Comparison of ENCODE assay signal across 8 cellular contexts in genomic region chr19:50415661-50416033, GRCh38. TPM values are rescaled to one million over a fixed set of nuclear protein-coding genes. Genes with fewer than 3 reads are reported as not detected.
A peak's percentile ranks its signal among the peaks of the same experiment; 100 is the strongest.
DNase-seq lines count a peak whose midpoint lies in the region; ATAC-seq and TF ChIP-seq lines count a peak whose summit lies in the region.

No MANE protein-coding gene starts in this region.

- WGBS in lung, 2 donors: 42 to 72% methylated on average over 15 to 22 of the region's 22 CpGs
- 76 to 97% methylated on average over 10 to 20 of the region's 22 CpGs for WGBS in tibial nerve, 2 donors

- H3K9me3 ChIP-seq in lung (ENCODE audit: control insufficient read depth in 2 of 2, insufficient read depth in 1 of 2, low read length in 1 of 2): no peaks in the 10 kb centered on the region
- no peaks in the 10 kb centered on the region for H3K9me3 ChIP-seq in tibial nerve

- H3K36me3 ChIP-seq in lung (ENCODE audit: control insufficient read depth in 2 of 2, insufficient read depth in 2 of 2, low read length in 2 of 2) (peaks cover 0 to 9% of the 10 kb centered on the region in 2 donors), tibial nerve (peaks cover 0 to 17% (median 0%) of the 10 kb centered on the region in 3 donors)

- no peak for TF ChIP-seq CTCF in lung (IDR thresholded peaks at IDR 0.05; ENCODE audit: control extremely low read depth, extremely low read depth)
- no peak for TF ChIP-seq CTCF in tibial nerve (IDR thresholded peaks at IDR 0.05)

- ATAC-seq in GM18868 (IDR thresholded peaks at IDR 0.05; ENCODE audit: unreplicated experiment): peak; percentile 49
- ATAC-seq in HG02642 (IDR thresholded peaks at IDR 0.05; ENCODE audit: poor library complexity, unreplicated experiment): peak; percentile 40
- ATAC-seq in lung (ENCODE audit: insufficient read depth, low FRiP score): peak; percentile 41

- TF ChIP-seq EP300 in tibial nerve (IDR thresholded peaks at IDR 0.05): no peak

- no peak overlapping the region for H3K4me3 ChIP-seq in lung
- H3K4me3 ChIP-seq in tibial nerve: no peak overlapping the region

- H3K27ac ChIP-seq in lung (ENCODE audit: low read depth in 1 of 2, low read length in 1 of 2) (no peak overlapping the region), tibial nerve (peak overlapping the region in 1 of 4 donors; percentile 69)

- H3K27me3 ChIP-seq in lung (ENCODE audit: control insufficient read depth, insufficient read depth) (no peaks in the 10 kb centered on the region), tibial nerve (peaks cover 0 to 38% of the 10 kb centered on the region in 2 donors)

- H3K4me1 ChIP-seq in lung (ENCODE audit: control insufficient read depth in 2 of 2, insufficient read depth in 2 of 2, low read length in 2 of 2) (no peaks in the 10 kb centered on the region), tibial nerve (peaks cover 0 to 48% (median 7%) of the 10 kb centered on the region in 4 donors)

- DNase-seq in NOMO-1 treated with DMSO at 0.1 percent for 48 hours (lab: John Stamatoyannopoulos, UW; ENCODE audit: unreplicated experiment) (peak; percentile 87), lung (ENCODE audit: low spot score) (no peak), tibial nerve (ENCODE audit: low spot score in 2 of 2) (no peak), A172 (ENCODE audit: low spot score) (no peak), cerebellar nuclear complex (lab: John Stamatoyannopoulos, UW) (no peak), KG1 (lab: John Stamatoyannopoulos, UW) (no peak)

- TF ChIP-seq POLR2A in tibial nerve (IDR thresholded peaks at IDR 0.05): no peak

RNA-seq across cellular contexts. Expression of gene SPIB, which starts 3.1 kb away (rescaled TPM):
- total RNA-seq in lung (10 to 100 TPM in 1 of 2 donors, under 1 TPM in 1; 0.31 to 10.5 TPM), tibial nerve (1 to 10 TPM in 1 of 4 donors, under 1 TPM in 2, not detected in 1; 0.66 to 3.5 (median 0.90) TPM)
- under 1 TPM; 0.22 to 0.98 TPM for polyA plus RNA-seq in lung
- total RNA-seq in A172 (2014; rRNA removed; shearing (Covaris generic)): 0.07 and 0.14 TPM in 2 replicates

RNA-seq across cellular contexts. Expression of gene MYBPC2, which starts 17.0 kb away (rescaled TPM):
- under 1 TPM; 0.21 to 0.91 TPM for total RNA-seq in lung
- under 1 TPM; 0.04 to 0.55 TPM for polyA plus RNA-seq in lung
- under 1 TPM in 1 of 4 donors, not detected in 3; 0.21 TPM for total RNA-seq in tibial nerve
- total RNA-seq in A172 (2014; rRNA removed; shearing (Covaris generic)): not detected in 2 replicates

RNA-seq across cellular contexts. Expression of gene POLD1, which starts 31.5 kb away (rescaled TPM):
- total RNA-seq in lung: 10 to 100 TPM; 20.2 to 49.3 TPM
- polyA plus RNA-seq in lung: 10 to 100 TPM; 28.7 to 55.1 TPM
- 10 to 100 TPM; 10.8 to 28.2 (median 15.5) TPM for total RNA-seq in tibial nerve
- 57.5 and 79.9 TPM in 2 replicates for total RNA-seq in A172 (2014; rRNA removed; shearing (Covaris generic))

RNA-seq across cellular contexts. Expression of gene NR1H2, which starts 39.4 kb away (rescaled TPM):
- total RNA-seq in lung (10 to 100 TPM; 52.5 to 96.4 TPM), tibial nerve (100 to 1,000 TPM in 1 of 4 donors, 10 to 100 TPM in 3; 80.2 to 125 (median 93.7) TPM)
- polyA plus RNA-seq in lung: 100 to 1,000 TPM; 103 to 114 TPM
- 96.8 and 97.3 TPM in 2 replicates for total RNA-seq in A172 (2014; rRNA removed; shearing (Covaris generic))

RNA-seq across cellular contexts. Expression of gene NAPSA, which starts 50.2 kb away (rescaled TPM):
- total RNA-seq in lung (1,000 to 10,000 TPM in 1 of 2 donors, 100 to 1,000 TPM in 1; 655 to 1,838 TPM), tibial nerve (1 to 10 TPM in 1 of 4 donors, under 1 TPM in 1, not detected in 2; 0.39 to 2.1 TPM)
- polyA plus RNA-seq in lung: 1,000 to 10,000 TPM; 1,027 to 2,584 TPM
- 0.07 and 0.16 TPM in 2 replicates for total RNA-seq in A172 (2014; rRNA removed; shearing (Covaris generic))
